22 cellular contexts compared by ENCODE assay signal in genomic region chr12:113950873-113951272, GRCh38.
"Had no signal": no experiment of that assay in that cellular context is flagged by ENCODE, and none has a peak within 500 bp of the region (broad histone marks: within the 10 kb centered on the region; RNA-seq: fewer than 3 reads in every experiment).

No MANE protein-coding gene starts in this region.

- ATAC-seq: HepG2 had no signal

- H3K9me3 ChIP-seq: MG63, SK-N-SH had no signal

- H3K27me3 ChIP-seq: MG63 had no signal

- DNase-seq: IMR-90, Karpas-422, KG1, MG63, NCI-H1092, NCI-H1105 treated with DMSO at 0.1 percent for 48 hours, NCI-H1417 treated with DMSO at 0.1 percent for 48 hours, NCI-H187, NCI-H2029, NCI-H2081 treated with DMSO at 0.1 percent for 48 hours, NCI-H2171, NCI-H226, NCI-H446, NCI-H510A, NCI-H524 treated with DMSO at 0.1 percent for 48 hours, NCI-H69, NCI-H774, Right ventricle myocardium superior, RPMI8226, SIG-M5, SK-N-SH had no signal

- H3K4me3 ChIP-seq: MG63 had no signal
